Comparison of ENCODE assay signal across 8 cellular contexts in the genomic region with DNA sequence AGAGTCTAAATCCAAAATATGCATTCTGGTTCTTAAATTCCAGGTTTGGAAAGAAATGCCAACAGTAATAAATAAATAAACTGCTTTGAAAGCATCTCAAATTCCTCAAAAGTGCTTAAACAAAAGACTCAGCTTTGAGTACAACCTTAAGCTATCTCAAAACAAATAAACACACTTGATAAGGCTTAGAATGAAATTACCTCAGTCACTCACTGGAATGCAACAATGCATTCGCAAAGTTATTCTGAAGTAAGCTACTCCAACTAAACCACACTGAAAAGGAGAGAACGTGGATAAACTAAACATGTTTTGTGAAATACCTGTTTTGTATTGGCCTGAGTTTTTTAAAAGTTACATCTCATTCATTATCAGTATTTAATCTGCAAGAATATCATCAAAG. TPM values are rescaled to one million over a fixed set of nuclear protein-coding genes. Genes with fewer than 3 reads are reported as not detected.
DNase-seq lines count a peak whose midpoint lies in the region; ATAC-seq and TF ChIP-seq lines count a peak whose summit lies in the region.

No MANE protein-coding gene starts in this region.

- H3K36me3 ChIP-seq in suprapubic skin = peaks cover 8% of the 10 kb centered on the region

- no peak for DNase-seq in activated CD4-positive, alpha-beta T cell treated with anti-CD3 and anti-CD28 coated beads, Interleukin-2, amount 10 ng/mL, durations not matched to agents 24 days and 14 days
- no peak for DNase-seq in activated CD4-positive, alpha-beta T cell treated with anti-CD3 and anti-CD28 coated beads, Interleukin-2, amount 50 U/mL, for 48 hours
- no peak for DNase-seq in activated T-helper 2 cell treated with anti-CD3 and anti-CD28 coated beads, Interferon-gamma antibody, Interleukin-2, Interleukin-4, amounts not matched to agents 10 μg/mL and 5 μg/mL and 100 μg/mL, durations not matched to agents 14 hours and 24 hours and 36 hours (ENCODE audit: low spot score)
- no peak for DNase-seq in immature natural killer cell
- no peak for DNase-seq in suprapubic skin (ENCODE audit: low spot score in 2 of 2)
- DNase-seq in NCI-H345 (lab: John Stamatoyannopoulos, UW) = no peak
- no peak for DNase-seq in effector CD8-positive, alpha-beta T cell (lab: John Stamatoyannopoulos, UW)

- H3K27ac ChIP-seq in suprapubic skin = peak overlapping the region; percentile 13

- H3K9me3 ChIP-seq in suprapubic skin = no peaks in the 10 kb centered on the region

- no peak for TF ChIP-seq CTCF in suprapubic skin (IDR thresholded peaks at IDR 0.05)

- H3K36me3 Mint-ChIP-seq in activated CD4-positive, alpha-beta T cell treated with anti-CD3 and anti-CD28 coated beads, Interleukin-2, amount 10 ng/mL, durations not matched to agents 24 days and 14 days (ENCODE audit: low read depth) = peaks cover 13% of the 10 kb centered on the region
- peaks cover 4% of the 10 kb centered on the region for H3K36me3 Mint-ChIP-seq in activated T-helper 2 cell treated with anti-CD3 and anti-CD28 coated beads, Interferon-gamma antibody, Interleukin-2, Interleukin-4, amounts not matched to agents 10 μg/mL and 5 μg/mL and 100 μg/mL, durations not matched to agents 14 hours and 24 hours and 36 hours (ENCODE audit: low read depth)
- no peaks in the 10 kb centered on the region for H3K36me3 Mint-ChIP-seq in immature natural killer cell

- TF ChIP-seq POLR2A in suprapubic skin (IDR thresholded peaks at IDR 0.05) = no peak

- peak overlapping the region; percentile 92 for H3K4me3 Mint-ChIP-seq in activated CD4-positive, alpha-beta T cell treated with anti-CD3 and anti-CD28 coated beads, Interleukin-2, amount 10 ng/mL, durations not matched to agents 24 days and 14 days
- peak overlapping the region; percentile 85 for H3K4me3 Mint-ChIP-seq in activated T-helper 2 cell treated with anti-CD3 and anti-CD28 coated beads, Interferon-gamma antibody, Interleukin-2, Interleukin-4, amounts not matched to agents 10 μg/mL and 5 μg/mL and 100 μg/mL, durations not matched to agents 14 hours and 24 hours and 36 hours (ENCODE audit: low read depth)
- H3K4me3 Mint-ChIP-seq in immature natural killer cell = peak overlapping the region; percentile 82 to 95 (median 90)

- WGBS in suprapubic skin = 41% methylated on average over 2 of the region's 2 CpGs

- peak overlapping the region; percentile 84 for H3K27ac Mint-ChIP-seq in activated CD4-positive, alpha-beta T cell treated with anti-CD3 and anti-CD28 coated beads, Interleukin-2, amount 10 ng/mL, durations not matched to agents 24 days and 14 days
- H3K27ac Mint-ChIP-seq in activated T-helper 2 cell treated with anti-CD3 and anti-CD28 coated beads, Interferon-gamma antibody, Interleukin-2, Interleukin-4, amounts not matched to agents 10 μg/mL and 5 μg/mL and 100 μg/mL, durations not matched to agents 14 hours and 24 hours and 36 hours = peak overlapping the region; percentile 57
- peak overlapping the region; percentile 67 to 90 (median 86) for H3K27ac Mint-ChIP-seq in immature natural killer cell

- no peak for ATAC-seq in HG03460 (IDR thresholded peaks at IDR 0.05; ENCODE audit: unreplicated experiment)

- peaks cover 19% of the 10 kb centered on the region for H3K4me1 Mint-ChIP-seq in activated CD4-positive, alpha-beta T cell treated with anti-CD3 and anti-CD28 coated beads, Interleukin-2, amount 10 ng/mL, durations not matched to agents 24 days and 14 days
- peaks cover 14% of the 10 kb centered on the region for H3K4me1 Mint-ChIP-seq in activated T-helper 2 cell treated with anti-CD3 and anti-CD28 coated beads, Interferon-gamma antibody, Interleukin-2, Interleukin-4, amounts not matched to agents 10 μg/mL and 5 μg/mL and 100 μg/mL, durations not matched to agents 14 hours and 24 hours and 36 hours (ENCODE audit: low read depth)
- H3K4me1 Mint-ChIP-seq in immature natural killer cell = peaks cover 20 to 23% of the 10 kb centered on the region in 2 donors

- intact Hi-C loops in activated CD4-positive, alpha-beta T cell treated with anti-CD3 and anti-CD28 coated beads, Interleukin-2, amount 10 ng/mL, durations not matched to agents 24 days and 14 days (cut with micrococcal nuclease) = loop anchor here (5.0 to 10.0 kb wide), 3 partner anchors 76 to 954 kb away; partner anchors contain the start of gene EAPP
- intact Hi-C loops in activated T-helper 2 cell treated with anti-CD3 and anti-CD28 coated beads, Interferon-gamma antibody, Interleukin-2, Interleukin-4, amounts not matched to agents 10 μg/mL and 5 μg/mL and 100 μg/mL, durations not matched to agents 14 hours and 24 hours and 36 hours (cut with micrococcal nuclease) = loop anchor here (5.0 kb wide), 1 partner anchor 76 kb away; the partner anchor contains the start of gene EAPP

- H3K27me3 ChIP-seq in suprapubic skin = no peaks in the 10 kb centered on the region

- peaks cover 23% of the 10 kb centered on the region for H3K4me1 ChIP-seq in suprapubic skin

- no peaks in the 10 kb centered on the region for H3K9me3 Mint-ChIP-seq in activated CD4-positive, alpha-beta T cell treated with anti-CD3 and anti-CD28 coated beads, Interleukin-2, amount 10 ng/mL, durations not matched to agents 24 days and 14 days
- no peaks in the 10 kb centered on the region for H3K9me3 Mint-ChIP-seq in activated T-helper 2 cell treated with anti-CD3 and anti-CD28 coated beads, Interferon-gamma antibody, Interleukin-2, Interleukin-4, amounts not matched to agents 10 μg/mL and 5 μg/mL and 100 μg/mL, durations not matched to agents 14 hours and 24 hours and 36 hours
- H3K9me3 Mint-ChIP-seq in immature natural killer cell = no peaks in the 10 kb centered on the region

- no peaks in the 10 kb centered on the region for H3K27me3 Mint-ChIP-seq in activated CD4-positive, alpha-beta T cell treated with anti-CD3 and anti-CD28 coated beads, Interleukin-2, amount 10 ng/mL, durations not matched to agents 24 days and 14 days
- H3K27me3 Mint-ChIP-seq in activated T-helper 2 cell treated with anti-CD3 and anti-CD28 coated beads, Interferon-gamma antibody, Interleukin-2, Interleukin-4, amounts not matched to agents 10 μg/mL and 5 μg/mL and 100 μg/mL, durations not matched to agents 14 hours and 24 hours and 36 hours (ENCODE audit: low read depth) = no peaks in the 10 kb centered on the region
- H3K27me3 Mint-ChIP-seq in immature natural killer cell (ENCODE audit: low read depth in 3 of 3) = peaks cover 0 to 3% (median 0%) of the 10 kb centered on the region in 3 donors

- TF ChIP-seq EP300 in suprapubic skin (IDR thresholded peaks at IDR 0.05) = no peak

- peak overlapping the region; percentile 86 for H3K4me3 ChIP-seq in suprapubic skin

RNA-seq across cellular contexts. Expression of gene SPTSSA, which starts 1.2 kb away (rescaled TPM):
- total RNA-seq in activated CD4-positive, alpha-beta T cell treated with anti-CD3 and anti-CD28 coated beads, Interleukin-2, amount 10 ng/mL, durations not matched to agents 24 days and 14 days = 20.3 and 21.2 TPM in 2 replicates
- 23.2 and 24.7 TPM in 2 replicates for total RNA-seq in activated T-helper 2 cell treated with anti-CD3 and anti-CD28 coated beads, Interferon-gamma antibody, Interleukin-2, Interleukin-4, amounts not matched to agents 10 μg/mL and 5 μg/mL and 100 μg/mL, durations not matched to agents 14 hours and 24 hours and 36 hours
- polyA plus RNA-seq in immature natural killer cell = 10 to 100 TPM; 18.9 to 26.2 (median 21.9) TPM
- 10 to 100 TPM; 18.6 to 31.5 (median 28.1) TPM for total RNA-seq in suprapubic skin
